In the genomic region with DNA sequence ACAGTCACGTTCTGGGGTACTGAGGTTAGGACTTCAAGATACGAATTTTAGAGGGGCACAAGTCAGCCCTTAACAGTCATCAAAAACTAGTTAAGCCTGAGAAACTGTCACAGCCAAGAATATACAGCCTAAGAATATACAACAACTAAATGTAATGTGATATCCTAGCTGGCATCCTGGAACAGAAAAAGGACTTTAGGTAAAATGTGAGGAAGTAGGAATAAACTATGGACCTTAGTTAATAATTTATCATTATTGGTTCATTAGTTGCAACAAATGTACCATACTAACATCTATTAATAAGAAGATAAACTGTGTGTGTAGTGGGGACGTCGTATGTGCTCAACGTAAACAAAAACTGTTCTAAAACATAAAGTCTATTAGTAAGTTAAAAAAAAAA, we compare ENCODE assay signal across 8 cellular contexts. TPM values are rescaled to one million over a fixed set of nuclear protein-coding genes. Genes with fewer than 3 reads are reported as not detected.
DNase-seq lines count a peak whose midpoint lies in the region; ATAC-seq, FAIRE-seq and TF ChIP-seq lines count a peak whose summit lies in the region.

No MANE protein-coding gene starts in this region.

- H3K4me3 ChIP-seq in bronchial epithelial cell (ENCODE audit: low read depth, low read length), result peak overlapping the region; percentile 81
- H3K4me3 ChIP-seq in muscle layer of duodenum (ENCODE audit: low read depth in 1 of 2, low read length in 2 of 2), result peak overlapping the region; percentile 97 to 99

- ATAC-seq in stimulated activated naive CD8-positive, alpha-beta T cell treated with anti-CD3 and anti-CD28 coated beads, Interleukin-15, Interleukin-2, amounts not matched to agents 100 U/mL and 50 U/mL, for 24 hours, result no peak
- ATAC-seq in HG03521 (IDR thresholded peaks at IDR 0.05; ENCODE audit: unreplicated experiment) (no peak), HG03045 (IDR thresholded peaks at IDR 0.05; ENCODE audit: unreplicated experiment) (no peak), HG02981 (IDR thresholded peaks at IDR 0.05; ENCODE audit: unreplicated experiment) (no peak)

- no peaks in the 10 kb centered on the region for H3K27me3 ChIP-seq in bronchial epithelial cell (ENCODE audit: control insufficient read depth, insufficient read depth, low read length)
- no peaks in the 10 kb centered on the region for H3K27me3 ChIP-seq in muscle layer of duodenum (ENCODE audit: low read depth, low read length)

- H3K4me3 Mint-ChIP-seq in stimulated activated naive CD8-positive, alpha-beta T cell treated with anti-CD3 and anti-CD28 coated beads, Interleukin-15, Interleukin-2, amounts not matched to agents 100 ng/mL and 50 ng/mL, for 24 hours, result peak overlapping the region; percentile 91

- no peaks in the 10 kb centered on the region for H3K9me3 Mint-ChIP-seq in stimulated activated naive CD8-positive, alpha-beta T cell treated with anti-CD3 and anti-CD28 coated beads, Interleukin-15, Interleukin-2, amounts not matched to agents 100 ng/mL and 50 ng/mL, for 24 hours

- DNase-seq in stimulated activated naive CD8-positive, alpha-beta T cell treated with anti-CD3 and anti-CD28 coated beads, Interleukin-15, Interleukin-2, amounts not matched to agents 100 U/mL and 50 U/mL, for 24 hours, result no peak
- DNase-seq in bronchial epithelial cell (ENCODE audit: low read depth), result no peak
- no peak for DNase-seq in RPMI8226

- no peak for TF ChIP-seq CTCF in bronchial epithelial cell (IDR thresholded peaks at IDR 0.05; ENCODE audit: insufficient read depth, low read length, severe bottlenecking)

- peaks cover 46% of the 10 kb centered on the region for H3K36me3 Mint-ChIP-seq in stimulated activated naive CD8-positive, alpha-beta T cell treated with anti-CD3 and anti-CD28 coated beads, Interleukin-15, Interleukin-2, amounts not matched to agents 100 ng/mL and 50 ng/mL, for 24 hours (ENCODE audit: low read depth)

- H3K27me3 Mint-ChIP-seq in stimulated activated naive CD8-positive, alpha-beta T cell treated with anti-CD3 and anti-CD28 coated beads, Interleukin-15, Interleukin-2, amounts not matched to agents 100 ng/mL and 50 ng/mL, for 24 hours, result no peaks in the 10 kb centered on the region

- FAIRE-seq in bronchial epithelial cell (lab: Jason Lieb, UNC), result no peak

- H3K27ac ChIP-seq in muscle layer of duodenum (ENCODE audit: low read length), result peak overlapping the region; percentile 100

- H3K36me3 ChIP-seq in bronchial epithelial cell (ENCODE audit: control insufficient read depth, insufficient read depth, low read length) (peaks cover 1% of the 10 kb centered on the region), muscle layer of duodenum (ENCODE audit: control insufficient read depth in 1 of 2, insufficient read depth in 2 of 2, low read length in 2 of 2) (peaks cover 0 to 7% of the 10 kb centered on the region in 2 donors)

- H3K9me3 ChIP-seq in muscle layer of duodenum (ENCODE audit: control insufficient read depth in 1 of 2, low read length in 2 of 2), result no peaks in the 10 kb centered on the region

- H3K27ac Mint-ChIP-seq in stimulated activated naive CD8-positive, alpha-beta T cell treated with anti-CD3 and anti-CD28 coated beads, Interleukin-15, Interleukin-2, amounts not matched to agents 100 ng/mL and 50 ng/mL, for 24 hours, result peak overlapping the region; percentile 85

- peaks cover 24 to 68% of the 10 kb centered on the region in 2 donors for H3K4me1 ChIP-seq in muscle layer of duodenum (ENCODE audit: control insufficient read depth in 1 of 2, insufficient read depth in 2 of 2, low read length in 2 of 2)

- H3K4me1 Mint-ChIP-seq in stimulated activated naive CD8-positive, alpha-beta T cell treated with anti-CD3 and anti-CD28 coated beads, Interleukin-15, Interleukin-2, amounts not matched to agents 100 ng/mL and 50 ng/mL, for 24 hours (ENCODE audit: low read depth), result peaks cover 78% of the 10 kb centered on the region

RNA-seq across cellular contexts. Expression of a gene that starts 1.1 kb away (rescaled TPM):
- total RNA-seq in bronchial epithelial cell, result 37.9 and 46.1 TPM in 2 replicates

RNA-seq across cellular contexts. Expression of a gene that starts 30.0 kb away (rescaled TPM):
- 7.4 and 8.4 TPM in 2 replicates for total RNA-seq in bronchial epithelial cell
